Comparison of ENCODE assay signal across 34 cellular contexts in the genomic region with DNA sequence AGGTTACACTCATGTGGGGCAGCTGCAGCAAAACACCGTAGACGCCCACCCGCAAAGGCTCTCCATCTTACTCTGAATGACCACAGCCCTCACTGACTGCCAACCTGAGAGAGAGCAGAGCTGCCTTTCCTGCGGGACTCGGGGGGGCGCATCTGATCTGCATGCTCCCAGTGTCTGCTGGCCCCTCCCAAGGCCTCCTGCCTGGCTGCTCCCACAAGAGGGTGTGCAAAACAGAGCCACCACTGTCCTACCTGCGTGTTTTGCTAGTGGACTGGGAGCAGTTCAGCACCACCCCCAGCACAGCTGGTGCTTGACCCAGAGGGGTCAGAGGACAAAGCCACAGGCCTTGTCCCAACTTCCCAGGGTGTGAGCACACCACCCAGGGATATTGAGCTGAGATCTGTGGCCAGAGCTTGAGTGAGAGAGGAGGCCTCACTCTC.
"Had no signal": no experiment of that assay in that cellular context is flagged by ENCODE, and none has a peak within 500 bp of the region (broad histone marks: within the 10 kb centered on the region; RNA-seq: fewer than 3 reads in every experiment).

No MANE protein-coding gene starts in this region.

- H3K9me3 ChIP-seq: adrenal gland, body of pancreas, esophagus muscularis mucosa, gastrocnemius medialis had no signal

- H3K27ac Mint-ChIP-seq: activated B cell treated with CpG ODN at 0.5 μM for 24 hours; activated CD4-positive, alpha-beta memory T cell treated with anti-CD3 and anti-CD28 coated beads for 36 hours; activated CD4-positive, alpha-beta T cell treated with anti-CD3 and anti-CD28 coated beads, Interleukin-2, amount 10 ng/mL, durations not matched to agents 24 days and 14 days; activated CD8-positive, alpha-beta memory T cell treated with anti-CD3 and anti-CD28 coated beads, Interleukin-2, amount 10 ng/mL, durations not matched to agents 7 days and 5 days; activated CD8-positive, alpha-beta T cell treated with anti-CD3 and anti-CD28 coated beads, Interleukin-2, amount 10 ng/mL, durations not matched to agents 7 days and 5 days; activated naive CD4-positive, alpha-beta T cell treated with anti-CD3 and anti-CD28 coated beads for 36 hours; activated naive CD4-positive, alpha-beta T cell treated with anti-CD3 and anti-CD28 coated beads, Interleukin-2, amount 50 U/mL, for 24 hours; activated naive CD8-positive, alpha-beta T cell treated with anti-CD3 and anti-CD28 coated beads for 36 hours; activated naive CD8-positive, alpha-beta T cell treated with anti-CD3 and anti-CD28 coated beads, Interleukin-2, amount 50 U/mL, for 24 hours; activated T-helper 1 cell treated with anti-CD3 and anti-CD28 coated beads, Interleukin-12 subunit alpha, Interleukin-12 subunit beta, Interleukin-2, Interleukin-4 antibody, amounts not matched to agents 30 ng/mL and 10 ng/mL and 1 ng/mL, durations not matched to agents 14 hours and 24 hours and 36 hours; activated T-helper 2 cell treated with anti-CD3 and anti-CD28 coated beads, Interferon-gamma antibody, Interleukin-2, Interleukin-4, amounts not matched to agents 10 μg/mL and 5 μg/mL and 100 μg/mL, durations not matched to agents 14 hours and 24 hours and 36 hours; effector memory CD8-positive, alpha-beta T cell; T-helper 17 cell; T-helper 2 cell treated with Interferon-gamma antibody and Interleukin-4, amounts not matched to agents 5 μg/mL and 100 μg/mL, for 36 hours had no signal

- DNase-seq: activated B cell treated with CpG ODN at 0.5 μM for 24 hours; activated CD4-positive, alpha-beta memory T cell treated with anti-CD3 and anti-CD28 coated beads for 36 hours; activated CD4-positive, alpha-beta T cell treated with anti-CD3 and anti-CD28 coated beads, Interleukin-2, amount 10 ng/mL, durations not matched to agents 24 days and 14 days; activated CD8-positive, alpha-beta memory T cell treated with anti-CD3 and anti-CD28 coated beads, Interleukin-2, amount 10 ng/mL, durations not matched to agents 7 days and 5 days; activated CD8-positive, alpha-beta memory T cell treated with anti-CD3 and anti-CD28 coated beads, Interleukin-2, amount 50 U/mL, for 4 hours; activated CD8-positive, alpha-beta T cell treated with anti-CD3 and anti-CD28 coated beads, Interleukin-2, amount 10 ng/mL, durations not matched to agents 7 days and 5 days; activated effector memory CD4-positive, alpha-beta T cell treated with anti-CD3 and anti-CD28 coated beads, Interleukin-2, amount 50 U/mL, for 16 hours; activated naive CD4-positive, alpha-beta T cell treated with anti-CD3 and anti-CD28 coated beads for 36 hours; activated naive CD8-positive, alpha-beta T cell treated with anti-CD3 and anti-CD28 coated beads for 36 hours; activated naive CD8-positive, alpha-beta T cell treated with anti-CD3 and anti-CD28 coated beads, Interleukin-2, amount 50 U/mL, for 24 hours; activated T-cell treated with anti-CD3 and anti-CD28 coated beads, Interleukin-2, amount 50 U/mL, for 1 hour; activated T-cell treated with anti-CD3 and anti-CD28 coated beads, Interleukin-2, amount 50 U/mL, for 48 hours; adrenal gland; amygdala; body of pancreas; caudate nucleus; cortex of kidney; dermis blood vessel endothelial cell; effector CD4-positive, alpha-beta T cell; effector memory CD8-positive, alpha-beta T cell; erythroblast; foreskin keratinocyte; gastrocnemius medialis; T-helper 1 cell; T-helper 17 cell; T1000; WERI-Rb-1 had no signal

- H3K27ac ChIP-seq: adrenal gland, body of pancreas, esophagus muscularis mucosa, foreskin keratinocyte, gastrocnemius medialis, WERI-Rb-1 had no signal

- H3K36me3 Mint-ChIP-seq: activated CD4-positive, alpha-beta memory T cell treated with anti-CD3 and anti-CD28 coated beads for 36 hours; activated CD8-positive, alpha-beta memory T cell treated with anti-CD3 and anti-CD28 coated beads, Interleukin-2, amount 10 ng/mL, durations not matched to agents 7 days and 5 days; activated naive CD4-positive, alpha-beta T cell treated with anti-CD3 and anti-CD28 coated beads, Interleukin-2, amount 50 U/mL, for 24 hours; activated naive CD8-positive, alpha-beta T cell treated with anti-CD3 and anti-CD28 coated beads for 36 hours had no signal

- H3K4me3 ChIP-seq: adrenal gland, body of pancreas, esophagus muscularis mucosa, gastrocnemius medialis had no signal

- H3K9me3 Mint-ChIP-seq: activated CD4-positive, alpha-beta memory T cell treated with anti-CD3 and anti-CD28 coated beads for 36 hours; activated CD4-positive, alpha-beta T cell treated with anti-CD3 and anti-CD28 coated beads, Interleukin-2, amount 10 ng/mL, durations not matched to agents 24 days and 14 days; activated naive CD4-positive, alpha-beta T cell treated with anti-CD3 and anti-CD28 coated beads for 36 hours; activated naive CD8-positive, alpha-beta T cell treated with anti-CD3 and anti-CD28 coated beads for 36 hours; activated naive CD8-positive, alpha-beta T cell treated with anti-CD3 and anti-CD28 coated beads, Interleukin-2, amount 50 U/mL, for 24 hours; activated T-helper 1 cell treated with anti-CD3 and anti-CD28 coated beads, Interleukin-12 subunit alpha, Interleukin-12 subunit beta, Interleukin-2, Interleukin-4 antibody, amounts not matched to agents 30 ng/mL and 10 ng/mL and 1 ng/mL, durations not matched to agents 14 hours and 24 hours and 36 hours; activated T-helper 2 cell treated with anti-CD3 and anti-CD28 coated beads, Interferon-gamma antibody, Interleukin-2, Interleukin-4, amounts not matched to agents 10 μg/mL and 5 μg/mL and 100 μg/mL, durations not matched to agents 14 hours and 24 hours and 36 hours; effector memory CD8-positive, alpha-beta T cell had no signal

- H3K4me1 Mint-ChIP-seq: activated B cell treated with CpG ODN at 0.5 μM for 24 hours; activated CD4-positive, alpha-beta T cell treated with anti-CD3 and anti-CD28 coated beads, Interleukin-2, amount 10 ng/mL, durations not matched to agents 24 days and 14 days; activated CD8-positive, alpha-beta memory T cell treated with anti-CD3 and anti-CD28 coated beads, Interleukin-2, amount 10 ng/mL, durations not matched to agents 7 days and 5 days; activated naive CD4-positive, alpha-beta T cell treated with anti-CD3 and anti-CD28 coated beads, Interleukin-2, amount 50 U/mL, for 24 hours; activated naive CD8-positive, alpha-beta T cell treated with anti-CD3 and anti-CD28 coated beads for 36 hours; activated naive CD8-positive, alpha-beta T cell treated with anti-CD3 and anti-CD28 coated beads, Interleukin-2, amount 50 U/mL, for 24 hours; T-helper 17 cell had no signal

- H3K36me3 ChIP-seq: adrenal gland, esophagus muscularis mucosa, gastrocnemius medialis, WERI-Rb-1 had no signal

- H3K4me3 Mint-ChIP-seq: activated B cell treated with CpG ODN at 0.5 μM for 24 hours; activated CD4-positive, alpha-beta memory T cell treated with anti-CD3 and anti-CD28 coated beads for 36 hours; activated CD4-positive, alpha-beta T cell treated with anti-CD3 and anti-CD28 coated beads, Interleukin-2, amount 10 ng/mL, durations not matched to agents 24 days and 14 days; activated CD8-positive, alpha-beta memory T cell treated with anti-CD3 and anti-CD28 coated beads, Interleukin-2, amount 10 ng/mL, durations not matched to agents 7 days and 5 days; activated CD8-positive, alpha-beta T cell treated with anti-CD3 and anti-CD28 coated beads, Interleukin-2, amount 10 ng/mL, durations not matched to agents 7 days and 5 days; activated naive CD4-positive, alpha-beta T cell treated with anti-CD3 and anti-CD28 coated beads for 36 hours; activated naive CD4-positive, alpha-beta T cell treated with anti-CD3 and anti-CD28 coated beads, Interleukin-2, amount 50 U/mL, for 24 hours; activated naive CD8-positive, alpha-beta T cell treated with anti-CD3 and anti-CD28 coated beads for 36 hours; activated naive CD8-positive, alpha-beta T cell treated with anti-CD3 and anti-CD28 coated beads, Interleukin-2, amount 50 U/mL, for 24 hours; activated T-helper 1 cell treated with anti-CD3 and anti-CD28 coated beads, Interleukin-12 subunit alpha, Interleukin-12 subunit beta, Interleukin-2, Interleukin-4 antibody, amounts not matched to agents 30 ng/mL and 10 ng/mL and 1 ng/mL, durations not matched to agents 14 hours and 24 hours and 36 hours; effector memory CD8-positive, alpha-beta T cell; T-helper 17 cell; T-helper 2 cell treated with Interferon-gamma antibody and Interleukin-4, amounts not matched to agents 5 μg/mL and 100 μg/mL, for 36 hours had no signal

- ATAC-seq: activated CD4-positive, CD25-positive, alpha-beta regulatory T cell treated with anti-CD3 and anti-CD28 coated beads, Interleukin-2, amount 50 U/mL, for 24 hours; activated CD8-positive, alpha-beta memory T cell treated with anti-CD3 and anti-CD28 coated beads, Interleukin-2, amount 10 ng/mL, durations not matched to agents 7 days and 5 days; activated CD8-positive, alpha-beta T cell treated with anti-CD3 and anti-CD28 coated beads, Interleukin-2, amount 10 ng/mL, durations not matched to agents 7 days and 5 days; activated naive CD8-positive, alpha-beta T cell treated with anti-CD3 and anti-CD28 coated beads, Interleukin-2, amount 50 U/mL, for 24 hours; body of pancreas; effector memory CD8-positive, alpha-beta T cell; foreskin keratinocyte; gastrocnemius medialis; T-helper 17 cell had no signal

- FAIRE-seq: colon had no signal

- H3K4me1 ChIP-seq: adrenal gland, body of pancreas, esophagus muscularis mucosa, foreskin keratinocyte, gastrocnemius medialis had no signal

- H3K27me3 ChIP-seq: adrenal gland, body of pancreas, foreskin keratinocyte, gastrocnemius medialis had no signal
